In genomic region chr16:84648595-84649510, GRCh38 we compare ENCODE assay signal across 8 cellular contexts. TPM values are rescaled to one million over a fixed set of nuclear protein-coding genes. Genes with fewer than 3 reads are reported as not detected.
DNase-seq lines count a peak whose midpoint lies in the region; ATAC-seq and TF ChIP-seq lines count a peak whose summit lies in the region.

No MANE protein-coding gene starts in this region.

- no peaks in the 10 kb centered on the region for H3K36me3 ChIP-seq in neural cell (ENCODE audit: insufficient read depth, low read length)

- H3K9ac ChIP-seq in neural cell (ENCODE audit: low read length), result peak overlapping the region; percentile 68

- H3K4me3 ChIP-seq in fibroblast of mammary gland (ENCODE audit: control insufficient read depth, low read depth, low read length), result peak overlapping the region; percentile 63
- peak overlapping the region; percentile 81 for H3K4me3 ChIP-seq in neural cell (ENCODE audit: low read length)

- H3K4me3 Mint-ChIP-seq in activated T-cell treated with anti-CD3 and anti-CD28 coated beads, Interleukin-2, amount 50 U/mL, for 24 hours, result peak overlapping the region; percentile 79

- TF ChIP-seq EP300 in Ishikawa (IDR thresholded peaks at IDR 0.05; ENCODE audit: borderline replicate concordance), result no peak
- TF ChIP-seq EP300 in neural cell (conservative IDR thresholded peaks at IDR 0.05; ENCODE audit: poor library complexity, severe bottlenecking), result no peak

- H3K27me3 Mint-ChIP-seq in activated T-cell treated with anti-CD3 and anti-CD28 coated beads, Interleukin-2, amount 50 U/mL, for 24 hours, result peaks cover 3% of the 10 kb centered on the region

- H3K4me2 ChIP-seq in neural cell (ENCODE audit: low read length), result peak overlapping the region; percentile 77

- H3K4me1 Mint-ChIP-seq in activated T-cell treated with anti-CD3 and anti-CD28 coated beads, Interleukin-2, amount 50 U/mL, for 24 hours (ENCODE audit: low read depth), result peaks cover 47% of the 10 kb centered on the region

- no peaks in the 10 kb centered on the region for H3K9me2 ChIP-seq in neural cell (ENCODE audit: insufficient read depth, low read length)

- DNase-seq in EH (ENCODE audit: low read depth) (peak; percentile 15), fibroblast of mammary gland (ENCODE audit: low read depth) (no peak), ureter (ENCODE audit: low spot score) (peak; percentile 57), NCI-H2029 treated with DMSO at 0.1 percent for 48 hours (lab: John Stamatoyannopoulos, UW) (no peak)
- DNase-seq in activated T-cell treated with anti-CD3 and anti-CD28 coated beads, Interleukin-2, amount 50 U/mL, for 24 hours, result peak; percentile 70

- no peaks in the 10 kb centered on the region for H3K27me3 ChIP-seq in neural cell (ENCODE audit: insufficient read depth, low read depth, low read length)

- H3K9me3 Mint-ChIP-seq in activated T-cell treated with anti-CD3 and anti-CD28 coated beads, Interleukin-2, amount 50 U/mL, for 24 hours, result no peaks in the 10 kb centered on the region

- H3K79me2 ChIP-seq in neural cell (replicated peaks; ENCODE audit: insufficient read depth, low read length), result no peaks in the 10 kb centered on the region

- no peak for TF ChIP-seq CTCF in fibroblast of mammary gland (conservative IDR thresholded peaks at IDR 0.05; ENCODE audit: control insufficient read depth, insufficient read depth, low read depth, low read length)
- no peak for TF ChIP-seq CTCF in neural cell (IDR thresholded peaks at IDR 0.05; ENCODE audit: poor library complexity, severe bottlenecking)

- H3K27ac Mint-ChIP-seq in activated T-cell treated with anti-CD3 and anti-CD28 coated beads, Interleukin-2, amount 50 U/mL, for 24 hours, result peak overlapping the region; percentile 75

- H3K9me3 ChIP-seq in neural cell (ENCODE audit: low read length), result no peaks in the 10 kb centered on the region

- no peak overlapping the region for H3K27ac ChIP-seq in neural cell (ENCODE audit: low read length)

- peak; percentile 46 for ATAC-seq in GM21526 (IDR thresholded peaks at IDR 0.05; ENCODE audit: low FRiP score, unreplicated experiment)

- H3K36me3 Mint-ChIP-seq in activated T-cell treated with anti-CD3 and anti-CD28 coated beads, Interleukin-2, amount 50 U/mL, for 24 hours (ENCODE audit: low read depth), result peaks cover 38% of the 10 kb centered on the region

- H2AFZ ChIP-seq in neural cell (ENCODE audit: low read depth, low read length), result peak overlapping the region; percentile 38

- H4K20me1 ChIP-seq in neural cell (ENCODE audit: insufficient read depth), result no peaks in the 10 kb centered on the region

- TF ChIP-seq RAD21 in Ishikawa (IDR thresholded peaks at IDR 0.05; ENCODE audit: low read depth) (no peak), neural cell (conservative IDR thresholded peaks at IDR 0.05) (no peak)

- no peaks in the 10 kb centered on the region for H3F3A ChIP-seq in neural cell (ENCODE audit: insufficient read depth, low read length, poor library complexity, severe bottlenecking)

TF ChIP-seq in Ishikawa, 13 proteins besides CTCF, POLR2A, EP300 and RAD21 (continues in another document):
- TF ChIP-seq REST (IDR thresholded peaks at IDR 0.05; ENCODE audit: low read depth), result no peak
- TF ChIP-seq USF1 (IDR thresholded peaks at IDR 0.05), result 0 out of 2 replicates have a peak, but pooled peaks have one; percentile 4
- 0 out of 2 replicates have a peak, but pooled peaks have one; percentile 16 for TF ChIP-seq TAF1 (IDR thresholded peaks at IDR 0.05; ENCODE audit: low read depth)
- no peak for TF ChIP-seq YY1 (IDR thresholded peaks at IDR 0.05; ENCODE audit: low read depth)
- TF ChIP-seq EGR1 (IDR thresholded peaks at IDR 0.05), result peak; percentile 73; the same call in 1 of the 2 replicates
- TF ChIP-seq ZBTB7A (IDR thresholded peaks at IDR 0.05; ENCODE audit: low read depth), result no peak; the same call in 1 of the 2 replicates
- peak; percentile 17; the same call in 1 of the 2 replicates for TF ChIP-seq TCF12 (IDR thresholded peaks at IDR 0.05; ENCODE audit: low read depth)
- no peak for TF ChIP-seq CEBPB (IDR thresholded peaks at IDR 0.05)
- no peak for TF ChIP-seq TEAD4 (IDR thresholded peaks at IDR 0.05)
- TF ChIP-seq FOXM1 (IDR thresholded peaks at IDR 0.05; ENCODE audit: borderline replicate concordance, low read depth), result no peak

TF ChIP-seq in neural cell, 6 proteins besides CTCF, POLR2A, EP300 and RAD21:
- TF ChIP-seq MXI1 (conservative IDR thresholded peaks at IDR 0.05; ENCODE audit: poor library complexity, severe bottlenecking) (peak; percentile 33), TAF1 (IDR thresholded peaks at IDR 0.05; ENCODE audit: low read depth) (peak; percentile 43), REST (IDR thresholded peaks at IDR 0.05; ENCODE audit: borderline replicate concordance) (no peak), POLR2AphosphoS5 (IDR thresholded peaks at IDR 0.05) (no peak), EZH2 (IDR thresholded peaks at IDR 0.05; ENCODE audit: borderline replicate concordance, insufficient read depth, low read length, poor library complexity, severe bottlenecking) (no peak), SMC3 (conservative IDR thresholded peaks at IDR 0.05; ENCODE audit: poor library complexity) (peak; percentile 5)

RNA-seq across cellular contexts. Expression of gene KLHL36, which starts 0.5 kb away (rescaled TPM):
- 43.8 and 53.9 TPM in 2 replicates for polyA plus RNA-seq in neural cell
- polyA minus RNA-seq in neural cell, result 78.7 and 86.4 TPM in 2 replicates
- 55.9 TPM for total RNA-seq in ureter

RNA-seq across cellular contexts. Expression of gene COTL1, which starts 31.0 kb away (rescaled TPM):
- polyA plus RNA-seq in neural cell, result 86.6 and 91.2 TPM in 2 replicates
- polyA minus RNA-seq in neural cell, result 70.0 and 73.5 TPM in 2 replicates
- 79.6 TPM for total RNA-seq in ureter

RNA-seq across cellular contexts. Expression of gene USP10, which starts 50.9 kb away (rescaled TPM):
- 32.9 and 48.9 TPM in 2 replicates for polyA plus RNA-seq in neural cell
- polyA minus RNA-seq in neural cell, result 77.4 and 89.1 TPM in 2 replicates
- total RNA-seq in ureter, result 103 TPM

Comparison
In these comparisons a context has a peak if more than half of its experiments do, and no peak if none do; other contexts are left out.
1. DNase-seq: peak in EH (single experiment), activated T-cell treated with anti-CD3 and anti-CD28 coated beads, Interleukin-2, amount 50 U/mL, for 24 hours (single experiment) and ureter (single experiment); none in fibroblast of mammary gland (single experiment) and NCI-H2029 treated with DMSO at 0.1 percent for 48 hours (single experiment).